In genomic region chr13:114134111-114134943, GRCh38 we compare ENCODE assay signal across 10 cellular contexts. TPM values are rescaled to one million over a fixed set of nuclear protein-coding genes. Genes with fewer than 3 reads are reported as not detected.
DNase-seq lines count a peak whose midpoint lies in the region; ATAC-seq, FAIRE-seq and TF ChIP-seq lines count a peak whose summit lies in the region.
"Had no signal": no experiment of that assay in that cellular context is flagged by ENCODE, and none has a peak within 500 bp of the region (broad histone marks: within the 10 kb centered on the region; RNA-seq: fewer than 3 reads in every experiment).

No MANE protein-coding gene starts in this region.

- H3K4me3 ChIP-seq in DOHH2 (ENCODE audit: low read length) (no peak overlapping the region), IMR-90 (ENCODE audit: insufficient read depth, low read depth, low read length) (no peak overlapping the region), K562 (no peak overlapping the region), neutrophil (ENCODE audit: low read depth in 1 of 2, low read length in 1 of 2) (no peak overlapping the region), adrenal gland (no peak overlapping the region)
- H3K4me3 ChIP-seq: SK-N-MC had no signal

- no peak overlapping the region for H3K9ac ChIP-seq in IMR-90 (ENCODE audit: low read depth, low read length)
- H3K9ac ChIP-seq in K562 (ENCODE audit: insufficient read depth in 1 of 2, low read depth in 2 of 2, low read length in 2 of 2): no peak overlapping the region

- H3K27ac ChIP-seq in DOHH2 (ENCODE audit: low read depth, low read length) (no peak overlapping the region), IMR-90 (ENCODE audit: insufficient read depth, low read length) (no peak overlapping the region), K562 (ENCODE audit: extremely low read depth, low read depth, low read length) (no peak overlapping the region), neutrophil (peak overlapping the region; percentile 35), adrenal gland (no peak overlapping the region)
- H3K27ac ChIP-seq: HL-60, SK-N-MC had no signal

- H2BK20ac ChIP-seq in IMR-90 (ENCODE audit: low read depth, low read length): no peak overlapping the region

- peak; percentile 19 for FAIRE-seq in K562 (lab: Jason Lieb, UNC)
- FAIRE-seq: islet of Langerhans had no signal

- ATAC-seq in IMR-90 (ENCODE audit: low read depth) (no peak), K562 (no peak)

- H4K20me1 ChIP-seq in DOHH2 (ENCODE audit: control insufficient read depth, insufficient read depth, low read depth, low read length): peaks cover 10% of the 10 kb centered on the region
- peaks cover 25% of the 10 kb centered on the region for H4K20me1 ChIP-seq in IMR-90 (ENCODE audit: insufficient read depth, low read length)
- H4K20me1 ChIP-seq in K562 (replicated peaks; ENCODE audit: control insufficient read depth, insufficient read depth, low read length): no peaks in the 10 kb centered on the region

- H3F3A ChIP-seq in DOHH2 (ENCODE audit: control insufficient read depth, insufficient read depth): peaks cover 13% of the 10 kb centered on the region

- dilution Hi-C loops in IMR-90 (cut with HindIII; ENCODE audit: low sequenced_read_pairs, unreplicated experiment): no loop called here

- H3K79me1 ChIP-seq in IMR-90 (ENCODE audit: low read depth in 1 of 2, low read length in 2 of 2): peaks cover 3 to 20% of the 10 kb centered on the region in 2 experiments

- no peak overlapping the region for H2BK15ac ChIP-seq in IMR-90 (ENCODE audit: low read depth, low read length)

- no peak for DNase-seq in IMR-90
- no peak for DNase-seq in K562 (ENCODE audit: extremely low read depth in 1 of 4, low spot score in 3 of 4)
- DNase-seq in medulla oblongata (ENCODE audit: extremely low spot score): no peak
- DNase-seq in SHP77 treated with DMSO at 0.1 percent for 48 hours (lab: John Stamatoyannopoulos, UW): no peak
- no peak for DNase-seq in adrenal gland

- H3K4me2 ChIP-seq in DOHH2 (ENCODE audit: low read length) (peak overlapping the region; percentile 45), IMR-90 (ENCODE audit: low read depth, low read length) (no peak overlapping the region), K562 (ENCODE audit: insufficient read depth, low read length) (no peak overlapping the region)

- no peak overlapping the region for H3K4ac ChIP-seq in IMR-90 (ENCODE audit: low read depth, low read length)

- 75% methylated on average over 7 of the region's 21 CpGs; no CpG with 5 or more reads in 1 of the 2 experiments for WGBS in IMR-90 (ENCODE audit: extremely low coverage in 2 of 2, insufficient read length in 1 of 2), 2 experiments
- WGBS in K562 (ENCODE audit: insufficient coverage, low coverage, missing lambda C conversion rate): 57% methylated on average over 14 of the region's 21 CpGs
- 55 to 63% (median 58%) methylated on average over 11 to 21 of the region's 21 CpGs for WGBS in adrenal gland, 4 donors

- H2BK5ac ChIP-seq in IMR-90 (ENCODE audit: low read depth, low read length, poor library complexity, severe bottlenecking): peak overlapping the region; percentile 9

- H4K5ac ChIP-seq in IMR-90 (ENCODE audit: low read depth, low read length): no peak overlapping the region

- in situ Hi-C loops in IMR-90 (cut with MboI; ENCODE audit: low sequenced_read_pairs): loop anchor here (5.0 kb wide), 1 partner anchor 67 kb away; no protein-coding TSS in a partner anchor
- in situ Hi-C loops in K562 (cut with MboI): no loop called here

- no peak for TF ChIP-seq EP300 in K562 (IDR thresholded peaks at IDR 0.05; ENCODE audit: low read length)

- H3K18ac ChIP-seq in IMR-90 (ENCODE audit: low read depth, low read length): no peak overlapping the region

- no peak overlapping the region for H4K8ac ChIP-seq in IMR-90 (ENCODE audit: low read depth in 2 of 2, low read length in 2 of 2)

- BruUV-seq in IMR-90 (replicated peaks; lab: Mats Ljungman, UMichigan) (no TSS peak), K562 (replicated peaks; lab: Mats Ljungman, UMichigan) (no TSS peak)

- intact Hi-C loops in IMR-90 (cut with micrococcal nuclease): no loop called here
- intact Hi-C loops in K562 (cut with micrococcal nuclease): no loop called here
- intact Hi-C loops in adrenal gland (cut with DNase I): no loop called here

- peaks cover 42% of the 10 kb centered on the region for H3K27me3 ChIP-seq in DOHH2 (ENCODE audit: control insufficient read depth, low read length)
- H3K27me3 ChIP-seq in IMR-90 (ENCODE audit: control insufficient read depth, insufficient read depth, low read length): no peaks in the 10 kb centered on the region
- H3K27me3 ChIP-seq in K562 (ENCODE audit: control insufficient read depth in 2 of 2, insufficient read depth in 2 of 2, low read length in 2 of 2): no peaks in the 10 kb centered on the region
- peaks cover 34% of the 10 kb centered on the region for H3K27me3 ChIP-seq in neutrophil
- H3K27me3 ChIP-seq in adrenal gland: no peaks in the 10 kb centered on the region

- POLR2A ChIA-PET in IMR-90 (lab: Charles Lee; ENCODE audit: unreplicated experiment): no interaction called here
- POLR2A ChIA-PET in K562 (lab: Yijun Ruan, JAX): interaction anchor here (0.6 to 0.7 kb wide), 2 partner anchors 9 to 11 kb away, joined by 3 read pairs; no protein-coding TSS in a partner anchor

- no peak for TF ChIP-seq CTCF in DOHH2 (IDR thresholded peaks at IDR 0.05; ENCODE audit: low read depth, low read length, poor library complexity, severe bottlenecking)
- no peak for TF ChIP-seq CTCF in IMR-90 (conservative IDR thresholded peaks at IDR 0.05; ENCODE audit: low read depth, low read length)
- TF ChIP-seq CTCF in K562 (IDR thresholded peaks at IDR 0.05 in 2 of 3, conservative IDR thresholded peaks at IDR 0.05 in 1 of 3; ENCODE audit: insufficient read depth in 2 of 3, low read depth in 1 of 3, low read length in 3 of 3): no peak
- no peak for TF ChIP-seq CTCF in neutrophil (IDR thresholded peaks at IDR 0.05)
- no peak for TF ChIP-seq CTCF in adrenal gland (IDR thresholded peaks at IDR 0.05)

- H2AK9ac ChIP-seq in IMR-90 (replicated peaks; ENCODE audit: low read depth, low read length, poor library complexity): no peak overlapping the region

- no peak overlapping the region for H2AK5ac ChIP-seq in IMR-90 (ENCODE audit: low read depth, low read length)

- H2AFZ ChIP-seq in IMR-90 (replicated peaks; ENCODE audit: low read length, poor library complexity) (peak overlapping the region; percentile 59), K562 (ENCODE audit: low read depth, low read length) (no peak overlapping the region)

- no peak overlapping the region for H3K56ac ChIP-seq in IMR-90 (ENCODE audit: extremely low read depth, insufficient read depth, low read length)

- H3K23ac ChIP-seq in IMR-90 (ENCODE audit: low read depth, low read length): no peak overlapping the region

- H3K9me1 ChIP-seq in IMR-90 (ENCODE audit: insufficient read depth, low read length) (peaks cover 8% of the 10 kb centered on the region), K562 (ENCODE audit: control insufficient read depth, insufficient read depth, low read length) (no peaks in the 10 kb centered on the region)

- H3K79me2 ChIP-seq in DOHH2 (ENCODE audit: control insufficient read depth, low read length): no peaks in the 10 kb centered on the region
- H3K79me2 ChIP-seq in K562 (ENCODE audit: control insufficient read depth, insufficient read depth, low read length): peaks cover 29% of the 10 kb centered on the region

- H4K91ac ChIP-seq in IMR-90 (ENCODE audit: insufficient read depth, low read depth, low read length): no peak overlapping the region

- no peak overlapping the region for H3K14ac ChIP-seq in IMR-90 (replicated peaks; ENCODE audit: low read depth, low read length)

- TF ChIP-seq RAD21 in IMR-90 (IDR thresholded peaks at IDR 0.05; ENCODE audit: low read length): no peak
- TF ChIP-seq RAD21 in K562 (CRISPR knock-in tag; conservative IDR thresholded peaks at IDR 0.05 in 1 of 2, IDR thresholded peaks at IDR 0.05 in 1 of 2): no peak

- no peaks in the 10 kb centered on the region for H3K36me3 ChIP-seq in DOHH2 (ENCODE audit: control insufficient read depth, low read length)
- H3K36me3 ChIP-seq in IMR-90 (ENCODE audit: control insufficient read depth, insufficient read depth, low read length): no peaks in the 10 kb centered on the region
- no peaks in the 10 kb centered on the region for H3K36me3 ChIP-seq in K562 (ENCODE audit: control insufficient read depth, insufficient read depth, low read length)
- H3K36me3 ChIP-seq in neutrophil: no peaks in the 10 kb centered on the region
- H3K36me3 ChIP-seq in adrenal gland (replicated peaks in 1 of 2): no peaks in the 10 kb centered on the region

- H3K4me1 ChIP-seq in DOHH2 (ENCODE audit: control insufficient read depth, low read length): peaks cover 41% of the 10 kb centered on the region
- H3K4me1 ChIP-seq in IMR-90 (ENCODE audit: control insufficient read depth, insufficient read depth, low read length): peaks cover 10% of the 10 kb centered on the region
- peaks cover 13 to 45% of the 10 kb centered on the region in 2 experiments; a peak in 4 of 5 replicates for H3K4me1 ChIP-seq in K562 (replicated peaks in 1 of 2; ENCODE audit: control insufficient read depth in 2 of 2, insufficient read depth in 2 of 2, low read length in 2 of 2)
- peaks cover 28 to 33% of the 10 kb centered on the region in 2 experiments for H3K4me1 ChIP-seq in neutrophil (ENCODE audit: control insufficient read depth in 1 of 2, insufficient read depth in 1 of 2, low read depth in 1 of 2, low read length in 1 of 2)
- H3K4me1 ChIP-seq in adrenal gland (replicated peaks in 1 of 2): peaks cover 15 to 22% of the 10 kb centered on the region in 2 donors

- no peaks in the 10 kb centered on the region for H3K9me2 ChIP-seq in DOHH2 (replicated peaks; ENCODE audit: control insufficient read depth, low read length)

- CTCF ChIA-PET in IMR-90 (lab: Yijun Ruan, JAX) (no interaction called here), K562 (lab: Yijun Ruan, JAX; ENCODE audit: low intra/inter-chr PET ratio) (no interaction called here)

- no peak overlapping the region for H2BK120ac ChIP-seq in IMR-90 (ENCODE audit: low read depth, low read length)

- H3K9me3 ChIP-seq in DOHH2 (ENCODE audit: control insufficient read depth, insufficient read depth, low read length) (no peaks in the 10 kb centered on the region), IMR-90 (ENCODE audit: control insufficient read depth, insufficient read depth, low read length) (no peaks in the 10 kb centered on the region), K562 (replicated peaks; ENCODE audit: control insufficient read depth, insufficient read depth, low read depth, low read length) (no peaks in the 10 kb centered on the region), neutrophil (no peaks in the 10 kb centered on the region), adrenal gland (replicated peaks in 1 of 3) (no peaks in the 10 kb centered on the region)

- TF ChIP-seq POLR2A in IMR-90 (IDR thresholded peaks at IDR 0.05; ENCODE audit: low read depth, low read length) (peak; percentile 68), K562 (conservative IDR thresholded peaks at IDR 0.05) (no peak), adrenal gland (IDR thresholded peaks at IDR 0.05) (no peak)

RNA-seq across cellular contexts. Expression of gene RASA3, which starts 1.9 kb away (rescaled TPM):
- total RNA-seq in IMR-90 (2012; rRNA removed) (21.0 and 22.8 TPM in 2 replicates), K562 (2014; rRNA removed) (15.3 and 17.8 TPM in 2 replicates), K562 (2014; rRNA removed; fragmentation: Illumina TruSeq; extraction: Trizol) (9.6 and 10.7 TPM in 2 replicates), K562 (2015; rRNA removed; fragmentation: Illumina TruSeq; extraction: Trizol) (12.9 and 13.7 TPM in 2 replicates), K562 (2021) (21.4 and 25.3 TPM in 2 replicates), adrenal gland (10 to 100 TPM in 2 of 8 donors, 1 to 10 TPM in 6; 5.0 to 11.7 (median 8.0) TPM)
- polyA plus RNA-seq in IMR-90 (2012; rRNA removed) (31.0 and 31.4 TPM in 2 replicates), K562 (2011; rRNA removed) (14.1 and 14.4 TPM in 2 replicates), K562 (2014; fragmentation: Illumina TruSeq; extraction: Trizol) (17.3 and 19.7 TPM in 2 replicates), K562 (2014; fragmentation: Nextera tagmentation; extraction: Ambion mirVana) (1 to 10 TPM in 1 of 2 experiments, under 1 TPM in 1; 0.72 to 1.2 TPM), K562 (2014; rRNA removed) (19.1 and 21.9 TPM in 2 replicates), adrenal gland (1 to 10 TPM; 2.9 to 8.2 (median 5.4) TPM)
- 22.9 and 29.5 TPM in 2 replicates for polyA plus RNA-seq in IMR-90 (2012; cell fraction: cytosol; rRNA removed)
- 48.4 and 48.8 TPM in 2 replicates for polyA plus RNA-seq in IMR-90 (2012; cell fraction: nucleus; rRNA removed; ENCODE audit: low replicate concordance)
- 25.3 and 38.4 TPM in 2 replicates for total RNA-seq in K562 (2011; cell fraction: chromatin; rRNA removed; ENCODE audit: low replicate concordance)
- 14.7 and 16.1 TPM in 2 replicates for total RNA-seq in K562 (2011; cell fraction: nucleolus; rRNA removed)
- total RNA-seq in K562 (2011; cell fraction: nucleoplasm; rRNA removed): 13.4 and 15.3 TPM in 2 replicates
- polyA plus RNA-seq in K562 (2011; cell fraction: cytosol; rRNA removed): 14.1 and 18.5 TPM in 2 replicates
- polyA plus RNA-seq in K562 (2011; cell fraction: nucleus; rRNA removed): 16.6 and 21.7 TPM in 2 replicates
- 17.5 and 23.4 TPM in 2 replicates for polyA plus RNA-seq in K562 (2012)
- polyA minus RNA-seq in K562 (2011; rRNA and poly(A)+ RNA removed): 10.5 and 13.0 TPM in 2 replicates
- 10.9 and 12.9 TPM in 2 replicates for polyA minus RNA-seq in K562 (2011; cell fraction: cytosol; rRNA and poly(A)+ RNA removed)
- 6.3 and 8.4 TPM in 2 replicates for polyA minus RNA-seq in K562 (2011; cell fraction: nucleus; rRNA and poly(A)+ RNA removed)

RNA-seq across cellular contexts. Expression of gene CFAP97D2, which starts 44.7 kb away (rescaled TPM):
- total RNA-seq in IMR-90 (2012; rRNA removed) (not detected in 2 replicates), K562 (2014; rRNA removed) (not detected in 2 replicates), K562 (2014; rRNA removed; fragmentation: Illumina TruSeq; extraction: Trizol) (not detected in 2 replicates), K562 (2015; rRNA removed; fragmentation: Illumina TruSeq; extraction: Trizol) (not detected in 2 replicates), K562 (2021) (not detected in 2 replicates), adrenal gland (not detected)
- polyA plus RNA-seq in IMR-90 (2012; rRNA removed) (not detected in 2 replicates), K562 (2011; rRNA removed) (not detected in 2 replicates), K562 (2014; fragmentation: Illumina TruSeq; extraction: Trizol) (not detected in 2 replicates), K562 (2014; fragmentation: Nextera tagmentation; extraction: Ambion mirVana) (not detected), K562 (2014; rRNA removed) (not detected in 2 replicates), adrenal gland (not detected)
- polyA plus RNA-seq in IMR-90 (2012; cell fraction: cytosol; rRNA removed): not detected in 2 replicates
- polyA plus RNA-seq in IMR-90 (2012; cell fraction: nucleus; rRNA removed; ENCODE audit: low replicate concordance): not detected in 2 replicates
- total RNA-seq in K562 (2011; cell fraction: chromatin; rRNA removed; ENCODE audit: low replicate concordance): not detected in 2 replicates
- total RNA-seq in K562 (2011; cell fraction: nucleolus; rRNA removed): not detected in 2 replicates
- total RNA-seq in K562 (2011; cell fraction: nucleoplasm; rRNA removed): not detected in 2 replicates
- not detected in 2 replicates for polyA plus RNA-seq in K562 (2011; cell fraction: cytosol; rRNA removed)
- not detected in 2 replicates for polyA plus RNA-seq in K562 (2011; cell fraction: nucleus; rRNA removed)
- polyA plus RNA-seq in K562 (2012): 0.07 and 0.40 TPM in 2 replicates
- not detected in 2 replicates for polyA minus RNA-seq in K562 (2011; rRNA and poly(A)+ RNA removed)
- not detected in 2 replicates for polyA minus RNA-seq in K562 (2011; cell fraction: cytosol; rRNA and poly(A)+ RNA removed)
- not detected in 2 replicates for polyA minus RNA-seq in K562 (2011; cell fraction: nucleus; rRNA and poly(A)+ RNA removed)
